Comparison of ENCODE assay signal across 8 cellular contexts in genomic region chr3:142148871-142149860, GRCh38. TPM values are rescaled to one million over a fixed set of nuclear protein-coding genes. Genes with fewer than 3 reads are reported as not detected.
A peak's percentile ranks its signal among the peaks of the same experiment; 100 is the strongest.
DNase-seq lines count a peak whose midpoint lies in the region; ATAC-seq and TF ChIP-seq lines count a peak whose summit lies in the region.

TFDP2 (minus strand) TSS chr3:142149544; CDS start chr3:142101749, 47,795 bp downstream.

- H3K27me3 ChIP-seq in kidney epithelial cell (ENCODE audit: control insufficient read depth, insufficient read depth, low read length), result no peaks in the 10 kb centered on the region

- peak; percentile 96 for DNase-seq in Ammon's horn (ENCODE audit: low spot score)
- peak; percentile 95 to 99 for DNase-seq in NCI-H446 (lab: John Stamatoyannopoulos, UW)
- peak; percentile 72 to 77 for DNase-seq in activated CD4-positive, alpha-beta T cell treated with anti-CD3 and anti-CD28 coated beads for 24 hours (ENCODE audit: low read depth in 2 of 2)
- peak; percentile 93 for DNase-seq in cerebellum (ENCODE audit: low spot score)
- DNase-seq in kidney epithelial cell (ENCODE audit: low read depth), result no peak
- peak; percentile 70 to 83 for DNase-seq in stimulated activated CD4-positive, alpha-beta T cell treated with anti-CD3 and anti-CD28 coated beads, Interleukin-15, amount 100 ng/mL, for 48 hours (ENCODE audit: low read depth in 2 of 2)

- peak within 1 kb of the TSS; percentile 80 for H3K4me3 ChIP-seq in kidney epithelial cell (ENCODE audit: low read depth, low read length)

- no peaks in the 10 kb centered on the region for H3K36me3 ChIP-seq in kidney epithelial cell (ENCODE audit: control insufficient read depth, insufficient read depth, low read length)

- TF ChIP-seq CTCF in kidney epithelial cell (IDR thresholded peaks at IDR 0.05; ENCODE audit: insufficient read depth, low read length, poor library complexity, severe bottlenecking), result no peak

- ATAC-seq in GM19043 (IDR thresholded peaks at IDR 0.05; ENCODE audit: low read depth, unreplicated experiment) (peak; percentile 100), HG03354 (IDR thresholded peaks at IDR 0.05; ENCODE audit: poor library complexity, severe bottlenecking, unreplicated experiment) (peak; percentile 99)

RNA-seq across cellular contexts. Expression of gene TFDP2, which starts in this region (rescaled TPM):
- total RNA-seq in cerebellum (61.8 TPM), kidney epithelial cell (48.0 and 121 TPM in 2 replicates)
